In genomic region chr2:149331023-149331400, GRCh38 we compare ENCODE assay signal across 10 cellular contexts. TPM values are rescaled to one million over a fixed set of nuclear protein-coding genes. Genes with fewer than 3 reads are reported as not detected.
A peak's percentile ranks its signal among the peaks of the same experiment; 100 is the strongest.
DNase-seq lines count a peak whose midpoint lies in the region; ATAC-seq, FAIRE-seq and TF ChIP-seq lines count a peak whose summit lies in the region.
"Had no signal": no experiment of that assay in that cellular context is flagged by ENCODE, and none has a peak within 500 bp of the region (broad histone marks: within the 10 kb centered on the region; RNA-seq: fewer than 3 reads in every experiment).

No MANE protein-coding gene starts in this region.

- H3K27ac ChIP-seq in left ventricle myocardium inferior (replicated peaks) (no peak overlapping the region), aorta (ENCODE audit: low read depth in 1 of 2, low read length in 2 of 2) (no peak overlapping the region)

- intact Hi-C loops in left ventricle myocardium inferior (cut with micrococcal nuclease): no loop called here
- intact Hi-C loops in left cardiac atrium (cut with DNase I): no loop called here
- intact Hi-C loops in aorta (cut with DNase I): no loop called here

- ATAC-seq in left cardiac atrium (no peak), aorta (ENCODE audit: low FRiP score) (peak; percentile 20), GM21825 (IDR thresholded peaks at IDR 0.05; ENCODE audit: unreplicated experiment) (no peak)

- H3K9me3 ChIP-seq in left ventricle myocardium inferior (replicated peaks): peaks cover 7% of the 10 kb centered on the region
- no peaks in the 10 kb centered on the region for H3K9me3 ChIP-seq in aorta (ENCODE audit: control insufficient read depth, low read length)

- peaks cover 20% of the 10 kb centered on the region for H3K4me1 ChIP-seq in left ventricle myocardium inferior
- H3K4me1 ChIP-seq in aorta (ENCODE audit: control insufficient read depth in 1 of 2, insufficient read depth in 2 of 2, low read length in 2 of 2): no peaks in the 10 kb centered on the region

- FAIRE-seq in bronchial epithelial cell (lab: Jason Lieb, UNC): no peak

- WGBS in aorta, 2 donors: 1 to 3% methylated on average over 19 of the region's 19 CpGs

- peak overlapping the region; percentile 85 for H3K27ac Mint-ChIP-seq in mesothelial cell of epicardium

- H3K27me3 ChIP-seq in left ventricle myocardium inferior (ENCODE audit: low read depth): peaks cover 63% of the 10 kb centered on the region
- peaks cover 3% of the 10 kb centered on the region for H3K27me3 ChIP-seq in bronchial epithelial cell (ENCODE audit: control insufficient read depth, insufficient read depth, low read length)
- H3K27me3 ChIP-seq in aorta (ENCODE audit: control insufficient read depth in 1 of 2, insufficient read depth in 2 of 2, low read length in 1 of 2): no peaks in the 10 kb centered on the region

- H3K36me3 ChIP-seq in left ventricle myocardium inferior (no peaks in the 10 kb centered on the region), bronchial epithelial cell (ENCODE audit: control insufficient read depth, insufficient read depth, low read length) (no peaks in the 10 kb centered on the region), aorta (ENCODE audit: control insufficient read depth in 1 of 2, insufficient read depth in 2 of 2, low read length in 1 of 2) (no peaks in the 10 kb centered on the region)

- no peaks in the 10 kb centered on the region for H3K9me3 Mint-ChIP-seq in mesothelial cell of epicardium

- H3K27me3 Mint-ChIP-seq in mesothelial cell of epicardium (ENCODE audit: low read depth): peaks cover 1% of the 10 kb centered on the region

- no peak for TF ChIP-seq CTCF in left ventricle myocardium inferior (IDR thresholded peaks at IDR 0.05; ENCODE audit: borderline replicate concordance)
- no peak for TF ChIP-seq CTCF in bronchial epithelial cell (IDR thresholded peaks at IDR 0.05; ENCODE audit: insufficient read depth, low read length, severe bottlenecking)
- no peak for TF ChIP-seq CTCF in mesothelial cell of epicardium (IDR thresholded peaks at IDR 0.05; ENCODE audit: unreplicated experiment)

- no peaks in the 10 kb centered on the region for H3K36me3 Mint-ChIP-seq in mesothelial cell of epicardium

- DNase-seq in left ventricle myocardium inferior (no peak), left cardiac atrium (no peak), bronchial epithelial cell (ENCODE audit: low read depth) (no peak), mesothelial cell of epicardium (ENCODE audit: low spot score in 2 of 2, unreplicated experiment in 2 of 2) (peak in 1 of 2 experiments; percentile 50), aorta (no peak), SIG-M5 treated with dmso at 0.1 percent for 504 hours (lab: John Stamatoyannopoulos, UW; ENCODE audit: unreplicated experiment) (no peak)
- no peak for DNase-seq in stimulated activated CD4-positive, alpha-beta T cell treated with anti-CD3 and anti-CD28 coated beads, Interleukin-2, amount 100 ng/mL, for 48 hours
- DNase-seq: DND-41 had no signal

- H3K4me3 Mint-ChIP-seq in mesothelial cell of epicardium: peak overlapping the region; percentile 79

- peak overlapping the region; percentile 77 for H3K4me3 ChIP-seq in left ventricle myocardium inferior
- H3K4me3 ChIP-seq in bronchial epithelial cell (ENCODE audit: low read depth, low read length): peak overlapping the region; percentile 56
- H3K4me3 ChIP-seq in aorta (ENCODE audit: low read length in 2 of 2): peak overlapping the region in 1 of 2 donors; percentile 55

- H3K4me1 Mint-ChIP-seq in mesothelial cell of epicardium: peaks cover 37% of the 10 kb centered on the region

RNA-seq across cellular contexts. Expression of gene LYPD6, which starts 0.6 kb away (rescaled TPM):
- total RNA-seq in left ventricle myocardium inferior (0.08 TPM), left cardiac atrium (under 1 TPM; 0.27 to 0.50 TPM), bronchial epithelial cell (0.13 and 0.26 TPM in 2 replicates), mesothelial cell of epicardium (16.2 to 17.4 TPM (median 16.6 TPM) in 3 replicates), aorta (under 1 TPM; 0.23 to 0.42 TPM)
- polyA plus RNA-seq in aorta: under 1 TPM in 1 of 2 donors, not detected in 1; 0.25 TPM
- total RNA-seq: T-helper 2 cell treated with Interferon-gamma antibody and Interleukin-4, amounts not matched to agents 100 ng/mL and 5 ng/mL, for 36 hours had no signal

Comparison
In these comparisons a context has a peak if more than half of its experiments do, and no peak if none do; other contexts are left out.
1. RNA of gene LYPD6, which starts 0.6 kb away (total RNA-seq): 16.2 to 17.4 TPM in mesothelial cell of epicardium; 0.27 to 0.50 TPM in left cardiac atrium, 0.23 to 0.42 TPM in aorta, 0.13 to 0.26 TPM in bronchial epithelial cell and 0.08 TPM in left ventricle myocardium inferior (single experiment); every median in the first group is over 10 times any median in the second.